In the genomic region with DNA sequence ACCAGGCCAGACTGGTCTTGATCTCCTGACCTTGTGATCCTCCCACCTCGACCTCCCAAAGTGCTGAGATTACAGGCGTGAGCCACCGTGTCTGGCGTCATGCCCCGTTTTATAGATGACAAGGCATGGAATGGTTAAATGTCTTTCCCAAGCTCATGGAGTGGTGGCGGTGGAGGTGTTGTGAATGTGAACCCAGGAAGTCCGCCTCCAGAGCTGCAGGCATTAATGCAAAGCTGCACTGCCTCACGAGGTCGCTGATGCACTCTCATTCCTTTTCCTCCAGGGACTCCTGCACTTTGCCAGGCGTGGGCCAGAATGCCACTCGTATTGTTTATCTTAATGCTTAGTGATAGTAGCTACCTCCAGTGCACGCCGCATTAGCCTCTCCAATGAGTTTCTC, we compare ENCODE assay signal across 14 cellular contexts.
A peak's percentile ranks its signal among the peaks of the same experiment; 100 is the strongest.
DNase-seq lines count a peak whose midpoint lies in the region; ATAC-seq, FAIRE-seq and TF ChIP-seq lines count a peak whose summit lies in the region.
"Had no signal": no experiment of that assay in that cellular context is flagged by ENCODE, and none has a peak within 500 bp of the region (broad histone marks: within the 10 kb centered on the region; RNA-seq: fewer than 3 reads in every experiment).

No MANE protein-coding gene starts in this region.

- FAIRE-seq in D721Med (lab: Jason Lieb, UNC): no peak
- FAIRE-seq: bronchial epithelial cell had no signal

- H2BK120ac ChIP-seq in mesendoderm (ENCODE audit: low read depth, low read length): no peak overlapping the region

- no CpG with 5 or more reads among the region's 13 CpGs for WGBS in mesendoderm (ENCODE audit: extremely low coverage, insufficient coverage, low lambda C conversion rate)

- DNase-seq in D721Med (ENCODE audit: insufficient read length, low spot score): no peak
- DNase-seq in NCI-H1436 treated with DMSO at 0.1 percent for 48 hours (lab: John Stamatoyannopoulos, UW): peak; percentile 47
- DNase-seq in fibroblast of villous mesenchyme (ENCODE audit: low read depth): peak; percentile 59
- DNase-seq in mesendoderm: peak; percentile 65
- no peak for DNase-seq in posterior vena cava (ENCODE audit: low spot score)
- DNase-seq: activated CD4-positive, alpha-beta T cell treated with anti-CD3 and anti-CD28 coated beads, Interleukin-2, amount 10 ng/mL, durations not matched to agents 7 days and 5 days; NCI-H1105 had no signal

- no peak overlapping the region for H3K4ac ChIP-seq in mesendoderm (ENCODE audit: low read depth, low read length)

- H3K27ac ChIP-seq in mesendoderm (ENCODE audit: low read depth, low read length): no peak overlapping the region
- H3K27ac ChIP-seq: BLaER1, neutrophil had no signal

- no peak overlapping the region for H3K4me3 ChIP-seq in fibroblast of villous mesenchyme (ENCODE audit: low read depth, low read length)
- H3K4me3 ChIP-seq in mesendoderm (ENCODE audit: low read length): no peak overlapping the region
- H3K4me3 ChIP-seq: BLaER1 had no signal

- no peaks in the 10 kb centered on the region for H3K79me1 ChIP-seq in mesendoderm (ENCODE audit: low read length)

- H2AK5ac ChIP-seq in mesendoderm (ENCODE audit: low read length): no peak overlapping the region

- H3K79me2 ChIP-seq in mesendoderm (ENCODE audit: control insufficient read depth, insufficient read depth, low read length): no peaks in the 10 kb centered on the region

- TF ChIP-seq CTCF in D721Med (IDR thresholded peaks at IDR 0.05; ENCODE audit: insufficient read depth, missing control alignments): peak; percentile 83
- peak; percentile 29 for TF ChIP-seq CTCF in fibroblast of villous mesenchyme (IDR thresholded peaks at IDR 0.05; ENCODE audit: insufficient read depth, low read depth, low read length)

- H4K8ac ChIP-seq in mesendoderm (ENCODE audit: low read depth, low read length): no peak overlapping the region

- H3K23ac ChIP-seq in mesendoderm (ENCODE audit: low read length): no peak overlapping the region

- H2BK15ac ChIP-seq in mesendoderm (replicated peaks; ENCODE audit: low read depth): no peak overlapping the region

- H2BK5ac ChIP-seq in mesendoderm (ENCODE audit: low read length): no peak overlapping the region

- no peaks in the 10 kb centered on the region for H3K36me3 ChIP-seq in mesendoderm (ENCODE audit: control insufficient read depth, insufficient read depth, low read length)
- H3K36me3 ChIP-seq: BLaER1, neutrophil had no signal

- H3K4me2 ChIP-seq in mesendoderm (ENCODE audit: low read length): no peak overlapping the region
- H3K4me2 ChIP-seq: BLaER1 had no signal

- H3K9ac ChIP-seq in mesendoderm (ENCODE audit: low read length): no peak overlapping the region
- H3K9ac ChIP-seq: BLaER1 had no signal

- intact Hi-C loops in posterior vena cava (cut with DNase I): no loop called here

- no peak overlapping the region for H4K5ac ChIP-seq in mesendoderm (ENCODE audit: low read length)

- no peaks in the 10 kb centered on the region for H3K27me3 ChIP-seq in mesendoderm (ENCODE audit: insufficient read depth, low read length, poor library complexity)
- H3K27me3 ChIP-seq: BLaER1, neutrophil had no signal

- ATAC-seq in GM21360 (IDR thresholded peaks at IDR 0.05; ENCODE audit: unreplicated experiment) (no peak), HG03108 (IDR thresholded peaks at IDR 0.05; ENCODE audit: unreplicated experiment) (no peak), GM21786 (IDR thresholded peaks at IDR 0.05; ENCODE audit: unreplicated experiment) (no peak)
- ATAC-seq: stimulated activated effector memory CD8-positive, alpha-beta T cell treated with anti-CD3 and anti-CD28 coated beads, Interleukin-12 subunit alpha, Interleukin-12 subunit beta, amount 100 ng/mL, for 72 hours had no signal

- peak overlapping the region; percentile 16 for H3K18ac ChIP-seq in mesendoderm (ENCODE audit: low read length)

- peaks cover 1% of the 10 kb centered on the region for H3K4me1 ChIP-seq in mesendoderm (ENCODE audit: control insufficient read depth, low read depth, low read length)

- H3K56ac ChIP-seq in mesendoderm (ENCODE audit: low read length): no peak overlapping the region

Comparison
In these comparisons a context has a peak if more than half of its experiments do, and no peak if none do; other contexts are left out.
1. DNase-seq: peak in NCI-H1436 treated with DMSO at 0.1 percent for 48 hours (single experiment), fibroblast of villous mesenchyme (single experiment) and mesendoderm (single experiment); none in D721Med (single experiment) and posterior vena cava (single experiment).